Comparison of ENCODE assay signal across 14 cellular contexts in the genomic region with DNA sequence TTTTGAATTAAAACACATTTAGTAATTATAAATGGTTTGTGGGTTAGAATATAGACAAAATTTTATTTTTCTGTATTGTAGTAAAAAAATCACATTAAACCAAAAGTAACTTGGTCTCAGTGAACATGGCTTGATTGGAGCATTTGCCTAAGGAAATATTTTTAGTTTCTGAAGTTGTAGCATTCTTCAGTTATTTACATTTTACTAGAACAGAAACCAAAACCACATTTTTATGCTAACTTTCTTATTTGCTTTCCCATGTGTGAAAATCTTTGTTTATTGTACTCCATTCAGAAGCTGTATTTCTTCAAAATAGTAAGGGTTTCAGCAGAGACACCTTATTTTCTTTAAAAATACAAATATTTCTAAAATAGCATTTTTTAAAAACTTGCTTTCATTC.
"Had no signal": no experiment of that assay in that cellular context is flagged by ENCODE, and none has a peak within 500 bp of the region (broad histone marks: within the 10 kb centered on the region; RNA-seq: fewer than 3 reads in every experiment).

No MANE protein-coding gene starts in this region.

- ATAC-seq: activated CD4-positive, alpha-beta T cell treated with anti-CD3 and anti-CD28 coated beads for 36 hours; activated naive CD4-positive, alpha-beta T cell treated with anti-CD3 and anti-CD28 coated beads, Interleukin-2, amount 50 U/mL, for 72 hours; effector memory CD8-positive, alpha-beta T cell; mucosa of descending colon; WTC11 had no signal

- DNase-seq: activated CD4-positive, alpha-beta T cell treated with anti-CD3 and anti-CD28 coated beads for 36 hours; activated CD4-positive, alpha-beta T cell treated with anti-CD3 and anti-CD28 coated beads, Interleukin-2, amount 50 U/mL, for 48 hours; activated gamma-delta T cell treated with Interleukin-2 at 50 U/mL for 16 hours; activated T-cell treated with anti-CD3 and anti-CD28 coated beads for 4 hours; amniotic stem cell; effector memory CD8-positive, alpha-beta T cell; foreskin fibroblast; mesenchymal stem cell; mucosa of descending colon; naive B cell; stimulated activated CD4-positive, alpha-beta T cell treated with anti-CD3 and anti-CD28 coated beads, Interleukin-2, amount 100 ng/mL, for 24 hours; trophoblast cell had no signal
